Comparison of ENCODE assay signal across 16 cellular contexts in the genomic region with DNA sequence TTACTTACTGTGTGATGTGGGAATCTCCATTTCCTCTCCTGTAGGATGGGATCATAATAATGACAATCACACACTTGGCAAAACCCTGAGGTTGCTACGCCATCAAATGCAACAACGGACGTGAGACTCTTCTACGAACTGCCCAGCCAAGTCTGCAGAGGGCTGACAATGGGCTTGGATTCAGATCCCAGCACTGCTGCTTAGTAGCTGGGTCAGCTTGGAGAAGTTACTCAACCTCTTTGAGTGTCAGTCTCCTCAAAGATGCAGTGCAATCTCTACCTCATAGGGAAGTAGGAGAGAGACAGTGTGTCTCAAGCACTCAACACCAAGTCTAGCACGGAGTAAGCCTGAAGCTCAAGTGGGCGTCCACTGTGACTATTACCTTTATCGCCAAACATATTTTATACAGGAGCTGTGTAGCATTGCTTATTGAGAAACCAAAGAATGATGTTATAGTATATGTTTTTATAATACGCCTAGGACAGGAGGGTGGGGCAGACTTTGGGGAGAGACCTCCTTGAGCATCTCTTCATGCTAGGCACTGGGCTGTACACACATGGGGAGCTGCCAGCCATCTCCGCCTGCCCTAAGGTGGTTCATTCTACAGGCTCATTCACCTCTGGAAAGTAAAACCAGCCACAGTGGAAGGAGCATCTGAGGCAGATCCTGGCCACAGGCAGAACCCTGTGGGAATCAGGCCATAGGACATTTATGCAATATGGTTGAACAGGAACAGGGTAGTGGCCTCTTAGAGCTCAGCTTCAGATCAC.
"Had no signal": no experiment of that assay in that cellular context is flagged by ENCODE, and none has a peak within 500 bp of the region (broad histone marks: within the 10 kb centered on the region; RNA-seq: fewer than 3 reads in every experiment).

No MANE protein-coding gene starts in this region.

- H3K4me3 ChIP-seq: ascending aorta, breast epithelium, skin epidermis, tibial artery had no signal

- H3K27me3 ChIP-seq: ascending aorta, breast epithelium, tibial artery had no signal

- ATAC-seq: activated T-helper 17 cell treated with anti-CD3 and anti-CD28 coated beads, Interleukin-2, amount 50 U/mL, for 72 hours; natural killer cell treated with Interleukin-12 subunit alpha and Interleukin-12 subunit beta and Interleukin-15 and Interleukin-18, amount 100 ng/mL, for 72 hours; right cardiac atrium had no signal

- H3K36me3 ChIP-seq: ascending aorta, breast epithelium, tibial artery had no signal

- H3K27ac ChIP-seq: ascending aorta, breast epithelium, skin epidermis, tibial artery had no signal

- DNase-seq: activated CD4-positive, alpha-beta T cell treated with anti-CD3 and anti-CD28 coated beads, Interleukin-2, amount 10 ng/mL, durations not matched to agents 7 days and 5 days; activated naive CD4-positive, alpha-beta T cell treated with Interleukin-2 at 50 U/mL for 16 hours; dermis blood vessel endothelial cell; endodermal cell; mesenchymal stem cell; occipital lobe; right cardiac atrium; stimulated activated CD4-positive, alpha-beta T cell treated with anti-CD3 and anti-CD28 coated beads, Interleukin-15, amount 100 ng/mL, for 24 hours; stimulated activated CD4-positive, alpha-beta T cell treated with anti-CD3 and anti-CD28 coated beads, Interleukin-4, amount 100 ng/mL, for 1 hour; stimulated activated naive CD4-positive, alpha-beta T cell; tibial artery had no signal

- H3K9me3 ChIP-seq: ascending aorta, breast epithelium, tibial artery had no signal
